Comparison of ENCODE assay signal across 1 cellular context in genomic region chr11:130166457-130166784, GRCh38.
TF ChIP-seq lines count a peak whose summit lies in the region.

No MANE protein-coding gene starts in this region.

TF ChIP-seq in WTC11, 78 proteins besides CTCF, POLR2A, EP300 and RAD21 (continued from another document):
- TF ChIP-seq, protein P1, sequence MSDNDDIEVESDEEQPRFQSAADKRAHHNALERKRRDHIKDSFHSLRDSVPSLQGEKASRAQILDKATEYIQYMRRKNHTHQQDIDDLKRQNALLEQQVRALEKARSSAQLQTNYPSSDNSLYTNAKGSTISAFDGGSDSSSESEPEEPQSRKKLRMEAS (CRISPR knock-in tag; IDR thresholded peaks at IDR 0.05), result no peak
- TF ChIP-seq SMAD4 (CRISPR knock-in tag; IDR thresholded peaks at IDR 0.05), result no peak
- TF ChIP-seq ZNF232 (CRISPR knock-in tag; IDR thresholded peaks at IDR 0.05), result no peak
- no peak for TF ChIP-seq ETV6 (CRISPR knock-in tag; IDR thresholded peaks at IDR 0.05)
- no peak for TF ChIP-seq CBFB (CRISPR knock-in tag; IDR thresholded peaks at IDR 0.05; ENCODE audit: low read depth)
- no peak for TF ChIP-seq AFF4 (CRISPR knock-in tag; IDR thresholded peaks at IDR 0.05; ENCODE audit: borderline replicate concordance)
- no peak for TF ChIP-seq EMX1 (CRISPR knock-in tag; IDR thresholded peaks at IDR 0.05)
- TF ChIP-seq ATF6 (CRISPR knock-in tag; IDR thresholded peaks at IDR 0.05), result no peak
- TF ChIP-seq PREB (CRISPR knock-in tag; IDR thresholded peaks at IDR 0.05; ENCODE audit: borderline replicate concordance), result no peak
- no peak for TF ChIP-seq SP1 (CRISPR knock-in tag; conservative IDR thresholded peaks at IDR 0.05)
- no peak for TF ChIP-seq E2F1 (CRISPR knock-in tag; IDR thresholded peaks at IDR 0.05)
- TF ChIP-seq MYBL2 (CRISPR knock-in tag; IDR thresholded peaks at IDR 0.05), result no peak
- no peak for TF ChIP-seq ZMAT4 (CRISPR knock-in tag; IDR thresholded peaks at IDR 0.05)
